In the genomic region with DNA sequence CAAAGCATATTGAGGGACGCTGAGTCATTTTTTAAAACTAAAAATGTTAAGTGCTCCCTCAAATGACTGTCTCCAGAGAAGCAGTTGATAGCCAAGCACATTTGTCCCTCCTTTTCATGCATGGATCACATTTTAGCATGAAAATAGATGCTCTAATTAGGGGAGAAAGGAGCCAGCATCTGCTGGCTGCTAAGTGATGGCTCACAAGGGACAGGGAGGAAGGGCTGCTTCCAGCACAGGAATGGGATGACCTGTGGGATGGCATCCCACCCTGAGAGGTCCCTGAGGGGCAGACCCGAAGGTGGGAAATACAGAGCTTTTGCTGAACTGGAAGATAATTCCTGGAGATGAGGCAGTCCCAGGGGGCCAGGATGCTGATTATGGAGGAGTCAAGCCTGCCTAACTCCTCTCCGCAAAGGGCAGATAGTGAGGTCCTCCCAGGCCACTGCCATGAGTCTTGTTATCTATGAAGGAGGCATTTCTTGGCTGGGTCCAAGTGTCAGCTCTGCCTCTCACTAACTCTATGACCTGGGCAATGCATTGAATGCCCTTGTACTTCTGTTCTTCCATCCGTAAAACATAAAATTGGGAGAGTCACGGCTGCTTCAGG, we compare ENCODE assay signal across 2 cellular contexts.
TF ChIP-seq lines count a peak whose summit lies in the region.

No MANE protein-coding gene starts in this region.

TF ChIP-seq in IMR-90, 13 proteins besides CTCF, POLR2A, EP300 and RAD21:
- TF ChIP-seq, protein P1, sequence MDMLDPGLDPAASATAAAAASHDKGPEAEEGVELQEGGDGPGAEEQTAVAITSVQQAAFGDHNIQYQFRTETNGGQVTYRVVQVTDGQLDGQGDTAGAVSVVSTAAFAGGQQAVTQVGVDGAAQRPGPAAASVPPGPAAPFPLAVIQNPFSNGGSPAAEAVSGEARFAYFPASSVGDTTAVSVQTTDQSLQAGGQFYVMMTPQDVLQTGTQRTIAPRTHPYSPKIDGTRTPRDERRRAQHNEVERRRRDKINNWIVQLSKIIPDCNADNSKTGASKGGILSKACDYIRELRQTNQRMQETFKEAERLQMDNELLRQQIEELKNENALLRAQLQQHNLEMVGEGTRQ (IDR thresholded peaks at IDR 0.05; ENCODE audit: low read depth, low read length), result no peak
- TF ChIP-seq FOS (IDR thresholded peaks at IDR 0.05; ENCODE audit: low read depth, low read length), result no peak
TF ChIP-seq in IMR-90: peak in this region for 0.

TF ChIP-seq in H1, 55 proteins besides CTCF, POLR2A, EP300 and RAD21:
- TF ChIP-seq, protein P2, sequence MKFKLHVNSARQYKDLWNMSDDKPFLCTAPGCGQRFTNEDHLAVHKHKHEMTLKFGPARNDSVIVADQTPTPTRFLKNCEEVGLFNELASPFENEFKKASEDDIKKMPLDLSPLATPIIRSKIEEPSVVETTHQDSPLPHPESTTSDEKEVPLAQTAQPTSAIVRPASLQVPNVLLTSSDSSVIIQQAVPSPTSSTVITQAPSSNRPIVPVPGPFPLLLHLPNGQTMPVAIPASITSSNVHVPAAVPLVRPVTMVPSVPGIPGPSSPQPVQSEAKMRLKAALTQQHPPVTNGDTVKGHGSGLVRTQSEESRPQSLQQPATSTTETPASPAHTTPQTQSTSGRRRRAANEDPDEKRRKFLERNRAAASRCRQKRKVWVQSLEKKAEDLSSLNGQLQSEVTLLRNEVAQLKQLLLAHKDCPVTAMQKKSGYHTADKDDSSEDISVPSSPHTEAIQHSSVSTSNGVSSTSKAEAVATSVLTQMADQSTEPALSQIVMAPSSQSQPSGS (IDR thresholded peaks at IDR 0.05; ENCODE audit: low read length), result no peak
- no peak for TF ChIP-seq FOSL1 (IDR thresholded peaks at IDR 0.05; ENCODE audit: insufficient read depth, low read depth, low read length)
- TF ChIP-seq TBP (IDR thresholded peaks at IDR 0.05; ENCODE audit: low read depth, low read length), result no peak
- TF ChIP-seq BRCA1 (IDR thresholded peaks at IDR 0.05; ENCODE audit: low read depth, low read length), result no peak
- no peak for TF ChIP-seq CBX5 (IDR thresholded peaks at IDR 0.05; ENCODE audit: low read depth, low read length)
- no peak for TF ChIP-seq SP1 (IDR thresholded peaks at IDR 0.05; ENCODE audit: low read depth, low read length)
- TF ChIP-seq SIN3A (conservative IDR thresholded peaks at IDR 0.05 in 1 of 2, IDR thresholded peaks at IDR 0.05 in 1 of 2; ENCODE audit: low read depth in 1 of 2, low read length in 2 of 2), result no peak
- TF ChIP-seq POLR2AphosphoS5 (IDR thresholded peaks at IDR 0.05; ENCODE audit: low read depth, low read length), result no peak
- no peak for TF ChIP-seq RBBP5 (IDR thresholded peaks at IDR 0.05; ENCODE audit: borderline replicate concordance, low read depth, low read length)
- TF ChIP-seq, protein P1 (IDR thresholded peaks at IDR 0.05; ENCODE audit: low read length), result no peak
- TF ChIP-seq CHD1 (IDR thresholded peaks at IDR 0.05; ENCODE audit: low read depth, low read length), result no peak
TF ChIP-seq in H1: peak in this region for 0.
